In the genomic region with DNA sequence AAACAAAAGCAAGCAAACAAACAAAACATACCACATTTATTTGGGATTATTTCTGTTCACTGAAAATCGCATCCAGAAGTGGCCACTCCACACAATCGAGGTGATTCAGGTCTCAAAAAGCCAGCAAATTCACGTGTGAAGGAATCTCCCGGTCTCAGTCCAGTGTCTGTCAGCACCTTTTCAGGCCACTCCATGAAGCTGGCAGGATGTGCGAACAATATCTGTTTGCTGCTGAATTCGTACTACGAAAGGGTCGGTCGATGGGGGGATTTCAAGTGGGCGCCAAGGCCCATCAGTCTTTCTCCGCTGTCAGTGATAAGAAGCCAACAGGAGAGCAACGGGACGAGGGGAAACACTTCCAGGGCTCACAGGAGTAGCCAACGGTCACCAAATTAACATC, we compare ENCODE assay signal across 1 cellular context.
TF ChIP-seq lines count a peak whose summit lies in the region.

No MANE protein-coding gene starts in this region.

TF ChIP-seq in H1, 55 proteins besides CTCF, POLR2A, EP300 and RAD21:
- TF ChIP-seq CREB1 (IDR thresholded peaks at IDR 0.05) (no peak), JUND (IDR thresholded peaks at IDR 0.05; ENCODE audit: low read length) (no peak), TCF12 (IDR thresholded peaks at IDR 0.05; ENCODE audit: low read depth, low read length) (no peak), EZH2 (IDR thresholded peaks at IDR 0.05; ENCODE audit: low read depth, low read length, severe bottlenecking) (no peak), HDAC2 (IDR thresholded peaks at IDR 0.05; ENCODE audit: borderline replicate concordance in 1 of 2, low read depth in 2 of 2, low read length in 2 of 2) (no peak), TEAD4 (IDR thresholded peaks at IDR 0.05; ENCODE audit: low read depth, low read length) (no peak)
- TF ChIP-seq, protein P1, sequence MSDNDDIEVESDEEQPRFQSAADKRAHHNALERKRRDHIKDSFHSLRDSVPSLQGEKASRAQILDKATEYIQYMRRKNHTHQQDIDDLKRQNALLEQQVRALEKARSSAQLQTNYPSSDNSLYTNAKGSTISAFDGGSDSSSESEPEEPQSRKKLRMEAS (IDR thresholded peaks at IDR 0.05): no peak
